ENCODE assay signal across 13 cellular contexts in genomic region chr16:23071202-23072083, GRCh38.
DNase-seq lines count a peak whose midpoint lies in the region; ATAC-seq, FAIRE-seq and TF ChIP-seq lines count a peak whose summit lies in the region.
"Had no signal": no experiment of that assay in that cellular context is flagged by ENCODE, and none has a peak within 500 bp of the region (broad histone marks: within the 10 kb centered on the region; RNA-seq: fewer than 3 reads in every experiment).

No MANE protein-coding gene starts in this region.

- no peaks in the 10 kb centered on the region for H3K36me3 ChIP-seq in mucosa of descending colon (ENCODE audit: low read depth)
- H3K36me3 ChIP-seq in tibial artery, result peaks cover 20 to 57% (median 40%) of the 10 kb centered on the region in 3 donors

- no peaks in the 10 kb centered on the region for H3K9me3 Mint-ChIP-seq in endothelial cell (ENCODE audit: unreplicated experiment)
- H3K9me3 Mint-ChIP-seq: GM23338 had no signal

- no peaks in the 10 kb centered on the region for H3K27me3 Mint-ChIP-seq in endothelial cell (ENCODE audit: unreplicated experiment)

- H3K4me1 ChIP-seq in mucosa of descending colon (ENCODE audit: low read depth) (peaks cover 4% of the 10 kb centered on the region), tibial artery (peaks cover 0 to 21% (median 14%) of the 10 kb centered on the region in 4 donors)

- TF ChIP-seq CTCF in RWPE1 (conservative IDR thresholded peaks at IDR 0.05; ENCODE audit: low read depth) (no peak), endothelial cell (IDR thresholded peaks at IDR 0.05; ENCODE audit: unreplicated experiment) (no peak), mucosa of descending colon (IDR thresholded peaks at IDR 0.05) (no peak), tibial artery (IDR thresholded peaks at IDR 0.05) (no peak)

- peak; percentile 40 for ATAC-seq in mucosa of descending colon
- no peak for ATAC-seq in GM19023 (IDR thresholded peaks at IDR 0.05; ENCODE audit: unreplicated experiment)
- ATAC-seq: GM23338 had no signal

- no peaks in the 10 kb centered on the region for H3K4me1 Mint-ChIP-seq in endothelial cell (ENCODE audit: unreplicated experiment)
- H3K4me1 Mint-ChIP-seq: GM23338 had no signal

- no peak overlapping the region for H3K27ac Mint-ChIP-seq in endothelial cell (ENCODE audit: unreplicated experiment)
- H3K27ac Mint-ChIP-seq: GM23338 had no signal

- peaks cover 19% of the 10 kb centered on the region for H3K36me3 Mint-ChIP-seq in endothelial cell (ENCODE audit: low read depth, unreplicated experiment)

- DNase-seq in RWPE1 (ENCODE audit: low spot score), result peak; percentile 51
- DNase-seq in endothelial cell (ENCODE audit: low spot score), result no peak
- no peak for DNase-seq in mucosa of descending colon
- DNase-seq in tibial artery, result no peak
- no peak for DNase-seq in activated CD4-positive, CD25-positive, alpha-beta regulatory T cell treated with anti-CD3 and anti-CD28 coated beads, Interleukin-2, amount 50 U/mL, for 72 hours
- DNase-seq in NCI-H2171 treated with DMSO at 0.1 percent for 48 hours (lab: John Stamatoyannopoulos, UW), result no peak
- DNase-seq in GM19239 (ENCODE audit: insufficient read length, low spot score), result no peak
- DNase-seq: activated CD8-positive, alpha-beta memory T cell treated with anti-CD3 and anti-CD28 coated beads, Interleukin-2, amount 50 U/mL, for 4 hours; central memory CD4-positive, alpha-beta T cell; DND-41; NCI-H748 treated with DMSO at 0.1 percent for 48 hours had no signal

- CTCF ChIA-PET in RWPE1 (lab: Yijun Ruan, JAX), result interaction anchor here (0.6 to 1.1 kb wide), 3 partner anchors 9 to 22 kb away, joined by 3 to 4 read pairs (median 3); no protein-coding TSS in a partner anchor

- no peaks in the 10 kb centered on the region for H3K9me3 ChIP-seq in mucosa of descending colon
- H3K9me3 ChIP-seq in tibial artery, result no peaks in the 10 kb centered on the region

- intact Hi-C loops in mucosa of descending colon (cut with DNase I, micrococcal nuclease) (no loop called here), tibial artery (cut with DNase I; ENCODE audit: low total_unique reads) (no loop called here)

- H3K4me3 Mint-ChIP-seq in endothelial cell (ENCODE audit: unreplicated experiment), result peak overlapping the region; percentile 25
- H3K4me3 Mint-ChIP-seq: GM23338 had no signal

- H3K27me3 ChIP-seq in tibial artery, result no peaks in the 10 kb centered on the region

- H3K27ac ChIP-seq in RWPE1, result peak overlapping the region; percentile 91
- peak overlapping the region; percentile 22 to 61 for H3K27ac ChIP-seq in tibial artery

- POLR2A ChIA-PET in RWPE1 (lab: Yijun Ruan, JAX; ENCODE audit: low non-redundant PET), result interaction anchor here (0.6 kb wide), 1 partner anchor 1442 kb away, joined by 3 read pairs; no protein-coding TSS in a partner anchor

- no peak overlapping the region for H3K4me3 ChIP-seq in mucosa of descending colon
- H3K4me3 ChIP-seq in tibial artery, result peak overlapping the region; percentile 10 to 35
- H3K4me3 ChIP-seq: GM23338 had no signal

- FAIRE-seq in GM19239 (lab: Jason Lieb, UNC), result no peak
